In the genomic region with DNA sequence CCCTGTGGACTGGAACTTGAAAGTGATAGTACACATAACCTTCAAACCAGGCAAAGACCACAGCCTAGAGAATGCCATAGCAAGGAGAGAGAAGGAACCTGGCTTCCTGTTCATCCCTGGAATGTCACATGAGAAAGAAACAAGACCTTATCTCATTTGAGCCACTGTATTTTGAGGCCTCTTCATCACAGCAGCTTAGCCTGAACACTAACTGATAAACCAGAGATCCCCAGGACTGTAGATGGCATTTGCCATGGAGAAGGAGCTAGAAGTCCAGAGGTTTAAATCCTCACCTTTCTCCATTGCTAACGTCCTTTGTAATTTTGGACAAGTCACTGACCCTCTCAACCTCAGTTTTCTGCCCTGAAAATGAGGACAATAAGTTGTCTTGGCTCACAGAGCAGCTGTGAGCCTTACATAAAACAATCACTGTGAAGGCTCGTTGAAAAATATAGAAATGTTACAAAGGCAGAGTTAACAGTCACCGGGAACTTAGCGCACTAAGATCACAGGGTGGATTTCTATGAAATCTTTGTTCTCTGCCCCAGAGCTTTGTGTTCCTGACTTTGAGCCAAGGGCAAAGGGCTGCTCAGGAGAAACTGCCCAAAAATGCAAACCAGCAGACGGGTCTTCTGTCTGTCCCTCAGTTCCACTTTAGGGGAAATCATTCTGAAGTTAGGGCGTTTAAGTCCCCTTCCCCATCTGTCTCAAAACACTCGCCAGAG, we compare ENCODE assay signal across 1 cellular context.
TF ChIP-seq lines count a peak whose summit lies in the region.

No MANE protein-coding gene starts in this region.

TF ChIP-seq in GM23338, 12 proteins besides CTCF, POLR2A, EP300 and RAD21 (continued from another document):
- TF ChIP-seq, protein P1, sequence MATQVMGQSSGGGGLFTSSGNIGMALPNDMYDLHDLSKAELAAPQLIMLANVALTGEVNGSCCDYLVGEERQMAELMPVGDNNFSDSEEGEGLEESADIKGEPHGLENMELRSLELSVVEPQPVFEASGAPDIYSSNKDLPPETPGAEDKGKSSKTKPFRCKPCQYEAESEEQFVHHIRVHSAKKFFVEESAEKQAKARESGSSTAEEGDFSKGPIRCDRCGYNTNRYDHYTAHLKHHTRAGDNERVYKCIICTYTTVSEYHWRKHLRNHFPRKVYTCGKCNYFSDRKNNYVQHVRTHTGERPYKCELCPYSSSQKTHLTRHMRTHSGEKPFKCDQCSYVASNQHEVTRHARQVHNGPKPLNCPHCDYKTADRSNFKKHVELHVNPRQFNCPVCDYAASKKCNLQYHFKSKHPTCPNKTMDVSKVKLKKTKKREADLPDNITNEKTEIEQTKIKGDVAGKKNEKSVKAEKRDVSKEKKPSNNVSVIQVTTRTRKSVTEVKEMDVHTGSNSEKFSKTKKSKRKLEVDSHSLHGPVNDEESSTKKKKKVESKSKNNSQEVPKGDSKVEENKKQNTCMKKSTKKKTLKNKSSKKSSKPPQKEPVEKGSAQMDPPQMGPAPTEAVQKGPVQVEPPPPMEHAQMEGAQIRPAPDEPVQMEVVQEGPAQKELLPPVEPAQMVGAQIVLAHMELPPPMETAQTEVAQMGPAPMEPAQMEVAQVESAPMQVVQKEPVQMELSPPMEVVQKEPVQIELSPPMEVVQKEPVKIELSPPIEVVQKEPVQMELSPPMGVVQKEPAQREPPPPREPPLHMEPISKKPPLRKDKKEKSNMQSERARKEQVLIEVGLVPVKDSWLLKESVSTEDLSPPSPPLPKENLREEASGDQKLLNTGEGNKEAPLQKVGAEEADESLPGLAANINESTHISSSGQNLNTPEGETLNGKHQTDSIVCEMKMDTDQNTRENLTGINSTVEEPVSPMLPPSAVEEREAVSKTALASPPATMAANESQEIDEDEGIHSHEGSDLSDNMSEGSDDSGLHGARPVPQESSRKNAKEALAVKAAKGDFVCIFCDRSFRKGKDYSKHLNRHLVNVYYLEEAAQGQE (IDR thresholded peaks at IDR 0.05; ENCODE audit: unreplicated experiment): no peak
- no peak for TF ChIP-seq POLR2AphosphoS5 (IDR thresholded peaks at IDR 0.05; ENCODE audit: low read depth)
- no peak for TF ChIP-seq EZH2phosphoT487 (IDR thresholded peaks at IDR 0.05; ENCODE audit: unreplicated experiment)
